1 cellular context compared by ENCODE assay signal in the genomic region with DNA sequence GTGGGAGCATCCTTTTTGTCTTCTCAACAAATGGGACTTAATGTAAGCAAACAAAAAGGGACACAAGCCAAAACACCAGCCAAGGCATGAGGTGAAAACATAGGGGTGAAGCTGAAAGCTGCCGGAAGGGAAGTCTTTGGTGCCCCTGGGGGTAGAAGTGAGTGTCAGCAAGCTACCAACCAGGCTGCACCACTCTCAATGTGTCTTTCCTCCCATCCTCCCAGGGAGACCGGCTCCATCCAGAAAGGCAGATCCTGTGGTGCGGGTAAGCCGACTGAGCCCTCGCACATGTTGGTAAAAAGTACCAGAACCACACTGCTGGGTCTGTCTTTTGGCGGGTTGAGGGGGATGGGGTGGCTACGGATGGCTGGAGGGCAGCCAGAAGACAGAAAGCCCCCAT.
TF ChIP-seq lines count a peak whose summit lies in the region.

No MANE protein-coding gene starts in this region.

TF ChIP-seq in IMR-90, 13 proteins besides CTCF, POLR2A, EP300 and RAD21 (continued from another document):
- TF ChIP-seq, protein P1, sequence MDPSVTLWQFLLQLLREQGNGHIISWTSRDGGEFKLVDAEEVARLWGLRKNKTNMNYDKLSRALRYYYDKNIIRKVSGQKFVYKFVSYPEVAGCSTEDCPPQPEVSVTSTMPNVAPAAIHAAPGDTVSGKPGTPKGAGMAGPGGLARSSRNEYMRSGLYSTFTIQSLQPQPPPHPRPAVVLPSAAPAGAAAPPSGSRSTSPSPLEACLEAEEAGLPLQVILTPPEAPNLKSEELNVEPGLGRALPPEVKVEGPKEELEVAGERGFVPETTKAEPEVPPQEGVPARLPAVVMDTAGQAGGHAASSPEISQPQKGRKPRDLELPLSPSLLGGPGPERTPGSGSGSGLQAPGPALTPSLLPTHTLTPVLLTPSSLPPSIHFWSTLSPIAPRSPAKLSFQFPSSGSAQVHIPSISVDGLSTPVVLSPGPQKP (IDR thresholded peaks at IDR 0.05; ENCODE audit: borderline replicate concordance, low read depth, low read length): no peak
- no peak for TF ChIP-seq CEBPB (IDR thresholded peaks at IDR 0.05; ENCODE audit: low read depth, low read length)
- no peak for TF ChIP-seq RFX5 (IDR thresholded peaks at IDR 0.05; ENCODE audit: low read depth, low read length)
- TF ChIP-seq, protein P2, sequence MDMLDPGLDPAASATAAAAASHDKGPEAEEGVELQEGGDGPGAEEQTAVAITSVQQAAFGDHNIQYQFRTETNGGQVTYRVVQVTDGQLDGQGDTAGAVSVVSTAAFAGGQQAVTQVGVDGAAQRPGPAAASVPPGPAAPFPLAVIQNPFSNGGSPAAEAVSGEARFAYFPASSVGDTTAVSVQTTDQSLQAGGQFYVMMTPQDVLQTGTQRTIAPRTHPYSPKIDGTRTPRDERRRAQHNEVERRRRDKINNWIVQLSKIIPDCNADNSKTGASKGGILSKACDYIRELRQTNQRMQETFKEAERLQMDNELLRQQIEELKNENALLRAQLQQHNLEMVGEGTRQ (IDR thresholded peaks at IDR 0.05; ENCODE audit: low read depth, low read length): no peak
- TF ChIP-seq SMC3 (IDR thresholded peaks at IDR 0.05; ENCODE audit: low read depth, low read length): no peak
- TF ChIP-seq NFE2L2 (IDR thresholded peaks at IDR 0.05; ENCODE audit: low read depth, low read length): no peak
- TF ChIP-seq MAFK (IDR thresholded peaks at IDR 0.05; ENCODE audit: low read depth, low read length): no peak
- no peak for TF ChIP-seq MXI1 (IDR thresholded peaks at IDR 0.05; ENCODE audit: borderline replicate concordance, low read depth, low read length)
- TF ChIP-seq RCOR1 (IDR thresholded peaks at IDR 0.05; ENCODE audit: insufficient replicate concordance, low read length): no peak
- no peak for TF ChIP-seq CHD1 (IDR thresholded peaks at IDR 0.05; ENCODE audit: low read depth, low read length)
